In the genomic region with DNA sequence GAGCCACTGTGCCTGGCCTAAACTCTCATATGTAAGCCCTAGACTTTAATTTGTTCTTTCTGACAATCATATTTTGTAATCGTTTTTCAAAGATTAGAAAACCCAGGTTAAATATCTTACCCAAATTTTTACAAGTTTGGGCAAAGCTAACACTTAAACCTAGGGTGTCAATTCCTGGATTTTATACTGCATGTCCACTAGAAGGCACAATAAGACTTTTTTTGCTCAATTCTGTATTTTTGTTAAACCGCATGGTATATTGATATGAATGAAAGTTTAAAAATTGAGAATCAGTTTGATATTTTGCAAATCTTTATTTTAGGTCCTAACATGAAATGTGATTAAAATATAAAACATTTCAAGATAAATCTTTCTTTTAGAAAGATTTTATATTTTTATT, we compare ENCODE assay signal across 11 cellular contexts. TPM values are rescaled to one million over a fixed set of nuclear protein-coding genes. Genes with fewer than 3 reads are reported as not detected.
A peak's percentile ranks its signal among the peaks of the same experiment; 100 is the strongest.
DNase-seq lines count a peak whose midpoint lies in the region; TF ChIP-seq lines count a peak whose summit lies in the region.
"Had no signal": no experiment of that assay in that cellular context is flagged by ENCODE, and none has a peak within 500 bp of the region (broad histone marks: within the 10 kb centered on the region; RNA-seq: fewer than 3 reads in every experiment).

No MANE protein-coding gene starts in this region.

- WGBS in mammary epithelial cell (ENCODE audit: low coverage, missing lambda C conversion rate) = 75% methylated on average over 2 of the region's 2 CpGs

- H3K4me2 ChIP-seq in mammary epithelial cell (ENCODE audit: insufficient read depth, low read depth, low read length) (no peak overlapping the region), parathyroid adenoma (ENCODE audit: low read length) (no peak overlapping the region)

- dilution Hi-C loops in mammary epithelial cell (cut with HindIII; ENCODE audit: low sequenced_read_pairs) = no loop called here

- H3K27ac ChIP-seq in mammary epithelial cell (ENCODE audit: insufficient read depth, low read depth, low read length) (no peak overlapping the region), parathyroid adenoma (no peak overlapping the region), ascending aorta (no peak overlapping the region)
- H3K27ac ChIP-seq: neutrophil had no signal

- H3K9ac ChIP-seq in mammary epithelial cell (ENCODE audit: insufficient read depth, low read length) (no peak overlapping the region), parathyroid adenoma (no peak overlapping the region)

- no peak overlapping the region for H2AFZ ChIP-seq in mammary epithelial cell (ENCODE audit: low read depth, low read length)
- H2AFZ ChIP-seq in parathyroid adenoma = no peak overlapping the region

- H3K4me1 ChIP-seq in mammary epithelial cell (ENCODE audit: insufficient read depth, low read length) (no peaks in the 10 kb centered on the region), parathyroid adenoma (no peaks in the 10 kb centered on the region), ascending aorta (no peaks in the 10 kb centered on the region)

- CTCF ChIA-PET in mammary epithelial cell (lab: Charles Lee; ENCODE audit: low non-redundant PET) = interaction anchor here (0.6 kb wide), 1 partner anchor 91 kb away, joined by 6 read pairs; no protein-coding TSS in a partner anchor

- intact Hi-C loops in mammary epithelial cell (cut with micrococcal nuclease) = loop anchor here (5.0 kb wide), 1 partner anchor 92 kb away; no protein-coding TSS in a partner anchor
- intact Hi-C loops in ascending aorta (cut with DNase I) = no loop called here

- no peak overlapping the region for H3K4me3 ChIP-seq in mammary epithelial cell (replicated peaks in 1 of 3; ENCODE audit: insufficient read depth in 1 of 3, low read depth in 2 of 3, low read length in 3 of 3)
- H3K4me3 ChIP-seq in parathyroid adenoma (ENCODE audit: low read depth, low read length) = no peak overlapping the region
- H3K4me3 ChIP-seq in ascending aorta = no peak overlapping the region

- H3K27me3 ChIP-seq in mammary epithelial cell (ENCODE audit: insufficient read depth, low read length) = no peaks in the 10 kb centered on the region
- no peaks in the 10 kb centered on the region for H3K27me3 ChIP-seq in parathyroid adenoma (ENCODE audit: control insufficient read depth, insufficient read depth, low read length)
- no peaks in the 10 kb centered on the region for H3K27me3 ChIP-seq in ascending aorta
- H3K27me3 ChIP-seq: neutrophil had no signal

- H3K9me3 ChIP-seq in mammary epithelial cell (replicated peaks; ENCODE audit: insufficient read depth, low read length) (no peaks in the 10 kb centered on the region), parathyroid adenoma (ENCODE audit: control insufficient read depth, low read length) (no peaks in the 10 kb centered on the region), ascending aorta (no peaks in the 10 kb centered on the region)
- H3K9me3 ChIP-seq: neutrophil had no signal

- H4K20me1 ChIP-seq in mammary epithelial cell (ENCODE audit: insufficient read depth, low read length) = no peaks in the 10 kb centered on the region

- BruUV-seq in mammary epithelial cell (replicated peaks; lab: Mats Ljungman, UMichigan) = no TSS peak

- in situ Hi-C loops in mammary epithelial cell (cut with MboI; ENCODE audit: low sequenced_read_pairs in 2 of 2) = no loop called here

- DNase-seq in NCI-H460 (ENCODE audit: extremely low read depth, low read depth) (peak; percentile 18), mammary epithelial cell (no peak), CD1c-positive myeloid dendritic cell (ENCODE audit: extremely low spot score) (no peak), pons (ENCODE audit: low spot score) (no peak), activated gamma-delta T cell (lab: John Stamatoyannopoulos, UW) (no peak), ascending aorta (ENCODE audit: low spot score in 2 of 2) (no peak)
- DNase-seq: activated CD4-positive, alpha-beta T cell treated with anti-CD3 and anti-CD28 coated beads for 1 hour; effector memory CD8-positive, alpha-beta T cell had no signal

- TF ChIP-seq CTCF in GM12873 (IDR thresholded peaks at IDR 0.05; ENCODE audit: insufficient read depth, low read depth, low read length, missing control alignments) = peak; percentile 31
- TF ChIP-seq CTCF in mammary epithelial cell (conservative IDR thresholded peaks at IDR 0.05 in 1 of 2, IDR thresholded peaks at IDR 0.05 in 1 of 2; ENCODE audit: extremely low read depth in 1 of 2, insufficient read depth in 1 of 2, low read depth in 1 of 2, low read length in 2 of 2) = peak; percentile 20 to 25
- TF ChIP-seq CTCF in parathyroid adenoma (IDR thresholded peaks at IDR 0.05) = peak; percentile 27
- TF ChIP-seq CTCF in ascending aorta (IDR thresholded peaks at IDR 0.05) = peak in 1 of 3 experiments; percentile 37

- H3K36me3 ChIP-seq in mammary epithelial cell (ENCODE audit: insufficient read depth, low read length) = peaks cover 3% of the 10 kb centered on the region
- no peaks in the 10 kb centered on the region for H3K36me3 ChIP-seq in parathyroid adenoma (ENCODE audit: control insufficient read depth, insufficient read depth, low read length)
- H3K36me3 ChIP-seq in ascending aorta = peaks cover 36 to 59% of the 10 kb centered on the region in 2 donors
- H3K36me3 ChIP-seq: neutrophil had no signal

- H3K79me2 ChIP-seq in mammary epithelial cell (ENCODE audit: insufficient read depth, low read length) (no peaks in the 10 kb centered on the region), parathyroid adenoma (no peaks in the 10 kb centered on the region)

RNA-seq across cellular contexts. Expression of gene DYNC2I1, which starts 29.3 kb away (rescaled TPM):
- total RNA-seq in NCI-H460 (2014; rRNA removed; shearing (Covaris generic)) = 6.1 and 6.7 TPM in 2 replicates
- 4.4 and 5.7 TPM in 2 replicates for polyA plus RNA-seq in NCI-H460 (2014; cell fraction: nucleus; rRNA removed)
- 10 to 100 TPM in 1 of 2 donors, 1 to 10 TPM in 1; 5.0 to 18.4 TPM for total RNA-seq in mammary epithelial cell
- 10.5 TPM for polyA plus RNA-seq in mammary epithelial cell
- 2.3 TPM for polyA minus RNA-seq in mammary epithelial cell
- total RNA-seq in ascending aorta = 7.6 TPM

RNA-seq across cellular contexts. Expression of gene ESYT2, which starts 56.3 kb away (rescaled TPM):
- total RNA-seq in NCI-H460 (2014; rRNA removed; shearing (Covaris generic)) = 124 and 126 TPM in 2 replicates
- 58.0 and 84.6 TPM in 2 replicates for polyA plus RNA-seq in NCI-H460 (2014; cell fraction: nucleus; rRNA removed)
- total RNA-seq in mammary epithelial cell (100 to 1,000 TPM in 1 of 2 donors, 10 to 100 TPM in 1; 78.9 to 101 TPM), ascending aorta (102 TPM)
- polyA plus RNA-seq in mammary epithelial cell = 60.5 TPM
- polyA minus RNA-seq in mammary epithelial cell = 84.7 TPM
